8 cellular contexts compared by ENCODE assay signal in genomic region chr9:33225319-33226152, GRCh38. TPM values are rescaled to one million over a fixed set of nuclear protein-coding genes. Genes with fewer than 3 reads are reported as not detected.
DNase-seq lines count a peak whose midpoint lies in the region; ATAC-seq and TF ChIP-seq lines count a peak whose summit lies in the region.

No MANE protein-coding gene starts in this region.

- no peaks in the 10 kb centered on the region for H3K36me3 ChIP-seq in kidney epithelial cell (ENCODE audit: control insufficient read depth, insufficient read depth, low read length)

- H3K36me3 Mint-ChIP-seq in brain = no peaks in the 10 kb centered on the region

- DNase-seq in NCI-H510A treated with DMSO at 0.1 percent for 48 hours (lab: John Stamatoyannopoulos, UW) (peak; percentile 52), NCI-H510A (lab: John Stamatoyannopoulos, UW) (no peak), NCI-H1694 (lab: John Stamatoyannopoulos, UW) (peak; percentile 84), UCSD-AML1 (lab: John Stamatoyannopoulos, UW; ENCODE audit: unreplicated experiment) (peak; percentile 17), kidney epithelial cell (ENCODE audit: low read depth) (peak; percentile 42)
- peak; percentile 72 to 81 for DNase-seq in stimulated activated CD4-positive, alpha-beta T cell treated with anti-CD3 and anti-CD28 coated beads, Interleukin-2, amount 100 ng/mL, for 24 hours

- no peaks in the 10 kb centered on the region for H3K9me3 Mint-ChIP-seq in brain

- peak; percentile 96 for TF ChIP-seq CTCF in brain (conservative IDR thresholded peaks at IDR 0.05)
- peak; percentile 47 for TF ChIP-seq CTCF in kidney epithelial cell (IDR thresholded peaks at IDR 0.05; ENCODE audit: insufficient read depth, low read length, poor library complexity, severe bottlenecking)

- peak overlapping the region in 1 of 5 experiments; percentile 5 for H3K4me3 Mint-ChIP-seq in brain

- peaks cover 9% of the 10 kb centered on the region for H3K4me1 Mint-ChIP-seq in brain

- H3K27me3 ChIP-seq in kidney epithelial cell (ENCODE audit: control insufficient read depth, insufficient read depth, low read length) = no peaks in the 10 kb centered on the region

- peaks cover 10% of the 10 kb centered on the region for H3K27me3 Mint-ChIP-seq in brain

- no peak for ATAC-seq in GM19328 (IDR thresholded peaks at IDR 0.05; ENCODE audit: unreplicated experiment)

- no peak overlapping the region for H3K4me3 ChIP-seq in kidney epithelial cell (ENCODE audit: low read depth, low read length)

- peak overlapping the region in 1 of 5 experiments; percentile 31 for H3K27ac Mint-ChIP-seq in brain

RNA-seq across cellular contexts. Expression of gene SPINK4, which starts 14.4 kb away (rescaled TPM):
- not detected for polyA plus RNA-seq in brain (ENCODE audit: insufficient read depth, low read depth, low replicate concordance)
- total RNA-seq in kidney epithelial cell = not detected in 2 replicates

RNA-seq across cellular contexts. Expression of gene BAG1, which starts 39.0 kb away (rescaled TPM):
- polyA plus RNA-seq in brain (ENCODE audit: insufficient read depth, low read depth, low replicate concordance) = 123 TPM
- 54.8 and 59.0 TPM in 2 replicates for total RNA-seq in kidney epithelial cell

RNA-seq across cellular contexts. Expression of gene CHMP5, which starts 39.3 kb away (rescaled TPM):
- 65.5 TPM for polyA plus RNA-seq in brain (ENCODE audit: insufficient read depth, low read depth, low replicate concordance)
- 80.0 and 84.9 TPM in 2 replicates for total RNA-seq in kidney epithelial cell

RNA-seq across cellular contexts. Expression of gene B4GALT1, which starts 58.4 kb away (rescaled TPM):
- polyA plus RNA-seq in brain (ENCODE audit: insufficient read depth, low read depth, low replicate concordance) = 16.7 TPM
- total RNA-seq in kidney epithelial cell = 86.1 and 103 TPM in 2 replicates
